ENCODE assay signal across 1 cellular context in the genomic region with DNA sequence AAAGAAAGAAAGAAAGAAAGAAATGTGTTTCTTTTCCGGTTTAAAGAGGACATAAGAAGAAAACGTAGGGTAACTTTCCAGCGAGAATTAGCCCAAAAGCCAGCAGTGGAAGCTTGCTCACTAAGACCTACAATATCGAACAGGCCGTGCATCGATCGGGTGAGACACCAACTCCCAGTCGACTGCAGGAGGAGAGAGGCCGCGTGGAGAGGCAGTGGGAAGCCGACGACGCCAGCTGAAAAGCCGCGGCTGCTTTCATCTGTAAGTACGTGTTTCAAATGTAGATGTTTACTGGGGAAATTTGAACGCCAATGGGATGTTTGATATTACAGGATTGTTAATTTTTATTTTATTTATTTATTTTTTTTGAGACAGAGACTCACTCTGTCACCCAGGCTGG.
TF ChIP-seq lines count a peak whose summit lies in the region.

No MANE protein-coding gene starts in this region.

TF ChIP-seq in GM23338, 12 proteins besides CTCF, POLR2A, EP300 and RAD21 (continued from another document):
- TF ChIP-seq CREB1 (CRISPR knock-in tag; IDR thresholded peaks at IDR 0.05; ENCODE audit: low read depth) (no peak), NANOG (IDR thresholded peaks at IDR 0.05; ENCODE audit: borderline replicate concordance) (no peak)
